Comparison of ENCODE assay signal across 15 cellular contexts in genomic region chr6:1223312-1223603, GRCh38.
"Had no signal": no experiment of that assay in that cellular context is flagged by ENCODE, and none has a peak within 500 bp of the region (broad histone marks: within the 10 kb centered on the region; RNA-seq: fewer than 3 reads in every experiment).

No MANE protein-coding gene starts in this region.

- DNase-seq: islet precursor cell; midbrain; mucosa of descending colon; naive thymus-derived CD4-positive, alpha-beta T cell; ovary; retina; stimulated activated CD4-positive, alpha-beta T cell treated with anti-CD3 and anti-CD28 coated beads, Interleukin-12 subunit alpha, Interleukin-12 subunit beta, amount 100 ng/mL, for 4 hours; stimulated activated CD4-positive, alpha-beta T cell treated with anti-CD3 and anti-CD28 coated beads, Interleukin-15, amount 100 ng/mL, for 24 hours; stimulated activated CD4-positive, alpha-beta T cell treated with anti-CD3 and anti-CD28 coated beads, Interleukin-2, amount 100 ng/mL, for 24 hours; stimulated activated CD4-positive, alpha-beta T cell treated with anti-CD3 and anti-CD28 coated beads, Interleukin-4, amount 100 ng/mL, for 1 hour; stimulated activated naive B cell treated with anti-CD40 and anti-IgM and Interleukin-4, amounts not matched to agents 10 μg/mL and 1 μg/mL and 100 μg/mL, for 72 hours; stimulated activated naive CD8-positive, alpha-beta T cell treated with anti-CD3 and anti-CD28 coated beads, Interleukin-15, Interleukin-2, amounts not matched to agents 100 U/mL and 50 U/mL, for 24 hours; stomach; uterus had no signal

- ATAC-seq: mucosa of descending colon; naive thymus-derived CD4-positive, alpha-beta T cell; natural killer cell treated with Interleukin-12 subunit alpha and Interleukin-12 subunit beta and Interleukin-15 and Interleukin-18, amount 100 ng/mL, for 72 hours; stimulated activated naive B cell treated with anti-CD40 and anti-IgM and Interleukin-4, amounts not matched to agents 10 μg/mL and 1 μg/mL and 100 μg/mL, for 72 hours; stimulated activated naive CD8-positive, alpha-beta T cell treated with anti-CD3 and anti-CD28 coated beads, Interleukin-15, Interleukin-2, amounts not matched to agents 100 U/mL and 50 U/mL, for 24 hours had no signal
